In the genomic region with DNA sequence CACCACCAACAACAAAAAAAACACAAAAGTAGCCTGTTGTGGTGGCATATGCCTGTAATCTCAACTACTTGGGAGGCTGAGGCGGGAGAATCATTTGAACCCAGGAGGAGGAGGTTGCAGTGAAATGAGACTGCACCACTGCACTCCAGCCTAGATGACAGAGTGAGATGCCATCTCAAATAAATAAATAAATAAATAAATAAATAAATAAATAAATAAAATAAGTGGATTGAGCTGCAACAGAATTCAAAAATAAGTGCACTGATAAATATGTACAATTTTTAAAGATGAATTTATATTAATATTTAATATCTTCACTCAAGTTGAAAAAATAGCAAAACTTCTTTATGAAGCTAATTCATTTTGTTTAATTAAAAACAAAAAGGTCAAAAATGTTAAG, we compare ENCODE assay signal across 39 cellular contexts.
"Had no signal": no experiment of that assay in that cellular context is flagged by ENCODE, and none has a peak within 500 bp of the region (broad histone marks: within the 10 kb centered on the region; RNA-seq: fewer than 3 reads in every experiment).

No MANE protein-coding gene starts in this region.

- H3K4me1 ChIP-seq: adrenal gland, ascending aorta, body of pancreas, breast epithelium had no signal

- H3K9me3 Mint-ChIP-seq: activated naive CD4-positive, alpha-beta T cell treated with anti-CD3 and anti-CD28 coated beads for 36 hours; activated naive CD4-positive, alpha-beta T cell treated with anti-CD3 and anti-CD28 coated beads, Interleukin-2, amount 50 U/mL, for 24 hours; activated naive CD4-positive, alpha-beta T cell treated with anti-CD3 and anti-CD28 coated beads, Interleukin-2, amount 50 U/mL, for 72 hours; activated naive CD8-positive, alpha-beta T cell treated with anti-CD3 and anti-CD28 coated beads for 36 hours; activated naive CD8-positive, alpha-beta T cell treated with anti-CD3 and anti-CD28 coated beads, Interleukin-2, amount 50 U/mL, for 24 hours; activated T-cell treated with anti-CD3 and anti-CD28 coated beads, Interleukin-2, amount 50 U/mL, for 24 hours; activated T-cell treated with anti-CD3 and anti-CD28 coated beads, Interleukin-2, amount 50 U/mL, for 4 hours; activated T-cell treated with anti-CD3 and anti-CD28 coated beads, Interleukin-2, amount 50 U/mL, for 72 hours; activated T-helper 1 cell treated with anti-CD3 and anti-CD28 coated beads, Interleukin-12 subunit alpha, Interleukin-12 subunit beta, Interleukin-2, Interleukin-4 antibody, amounts not matched to agents 30 ng/mL and 10 ng/mL and 1 ng/mL, durations not matched to agents 14 hours and 24 hours and 36 hours; activated T-helper 2 cell treated with anti-CD3 and anti-CD28 coated beads, Interferon-gamma antibody, Interleukin-2, Interleukin-4, amounts not matched to agents 10 μg/mL and 5 μg/mL and 100 μg/mL, durations not matched to agents 14 hours and 24 hours and 36 hours had no signal

- H3K27me3 ChIP-seq: adrenal gland, ascending aorta, body of pancreas, brain microvascular endothelial cell, breast epithelium, cardiac muscle cell had no signal

- ATAC-seq: activated naive CD4-positive, alpha-beta T cell treated with anti-CD3 and anti-CD28 coated beads, Interleukin-2, amount 50 U/mL, for 72 hours; activated naive CD8-positive, alpha-beta T cell treated with anti-CD3 and anti-CD28 coated beads, Interleukin-2, amount 50 U/mL, for 24 hours; activated T-cell treated with anti-CD3 and anti-CD28 coated beads, Interleukin-2, amount 50 U/mL, for 4 hours; activated T-cell treated with anti-CD3 and anti-CD28 coated beads, Interleukin-2, amount 50 U/mL, for 72 hours; activated T-helper 17 cell treated with anti-CD3 and anti-CD28 coated beads, Interleukin-2, amount 50 U/mL, for 72 hours; body of pancreas had no signal

- H3K4me1 Mint-ChIP-seq: activated naive CD4-positive, alpha-beta T cell treated with anti-CD3 and anti-CD28 coated beads, Interleukin-2, amount 10 ng/mL, durations not matched to agents 7 days and 5 days; activated naive CD4-positive, alpha-beta T cell treated with anti-CD3 and anti-CD28 coated beads, Interleukin-2, amount 50 U/mL, for 24 hours; activated naive CD8-positive, alpha-beta T cell treated with anti-CD3 and anti-CD28 coated beads for 36 hours; activated naive CD8-positive, alpha-beta T cell treated with anti-CD3 and anti-CD28 coated beads, Interleukin-2, amount 10 ng/mL, durations not matched to agents 7 days and 5 days; activated naive CD8-positive, alpha-beta T cell treated with anti-CD3 and anti-CD28 coated beads, Interleukin-2, amount 50 U/mL, for 24 hours; activated T-helper 17 cell treated with anti-CD3 and anti-CD28 coated beads, Interleukin-2, amount 50 U/mL, for 72 hours; brain; central memory CD8-positive, alpha-beta T cell had no signal

- H3K27ac ChIP-seq: adrenal gland, ascending aorta, body of pancreas, brain microvascular endothelial cell, breast epithelium, cardiac muscle cell had no signal

- H3K36me3 ChIP-seq: adrenal gland, ascending aorta, brain microvascular endothelial cell, breast epithelium, cardiac muscle cell had no signal

- H3K36me3 Mint-ChIP-seq: activated naive CD4-positive, alpha-beta T cell treated with anti-CD3 and anti-CD28 coated beads, Interleukin-2, amount 10 ng/mL, durations not matched to agents 7 days and 5 days; activated naive CD4-positive, alpha-beta T cell treated with anti-CD3 and anti-CD28 coated beads, Interleukin-2, amount 50 U/mL, for 24 hours; activated naive CD4-positive, alpha-beta T cell treated with anti-CD3 and anti-CD28 coated beads, Interleukin-2, amount 50 U/mL, for 72 hours; activated naive CD8-positive, alpha-beta T cell; activated naive CD8-positive, alpha-beta T cell treated with anti-CD3 and anti-CD28 coated beads for 36 hours; activated naive CD8-positive, alpha-beta T cell treated with anti-CD3 and anti-CD28 coated beads, Interleukin-2, amount 10 ng/mL, durations not matched to agents 7 days and 5 days; brain had no signal

- FAIRE-seq: astrocyte, bronchial epithelial cell had no signal

- DNase-seq: activated effector memory CD4-positive, alpha-beta T cell treated with anti-CD3 and anti-CD28 coated beads, Interleukin-2, amount 50 U/mL, for 16 hours; activated effector memory CD4-positive, alpha-beta T cell treated with Interleukin-2 at 50 U/mL for 16 hours; activated gamma-delta T cell; activated naive CD4-positive, alpha-beta T cell; activated naive CD4-positive, alpha-beta T cell treated with anti-CD3 and anti-CD28 coated beads for 36 hours; activated naive CD4-positive, alpha-beta T cell treated with anti-CD3 and anti-CD28 coated beads, Interleukin-2, amount 10 ng/mL, durations not matched to agents 7 days and 5 days; activated naive CD4-positive, alpha-beta T cell treated with anti-CD3 and anti-CD28 coated beads, Interleukin-2, amount 50 U/mL, for 16 hours; activated naive CD4-positive, alpha-beta T cell treated with Interleukin-2 at 50 U/mL for 16 hours; activated naive CD8-positive, alpha-beta T cell treated with anti-CD3 and anti-CD28 coated beads for 36 hours; activated naive CD8-positive, alpha-beta T cell treated with anti-CD3 and anti-CD28 coated beads, Interleukin-2, amount 10 ng/mL, durations not matched to agents 7 days and 5 days; activated naive CD8-positive, alpha-beta T cell treated with anti-CD3 and anti-CD28 coated beads, Interleukin-2, amount 50 U/mL, for 24 hours; activated T-cell treated with anti-CD3 and anti-CD28 coated beads, Interleukin-2, amount 50 U/mL, for 1 hour; activated T-cell treated with anti-CD3 and anti-CD28 coated beads, Interleukin-2, amount 50 U/mL, for 24 hours; activated T-cell treated with anti-CD3 and anti-CD28 coated beads, Interleukin-2, amount 50 U/mL, for 4 hours; activated T-cell treated with anti-CD3 and anti-CD28 coated beads, Interleukin-2, amount 50 U/mL, for 48 hours; activated T-cell treated with anti-CD3 and anti-CD28 coated beads, Interleukin-2, amount 50 U/mL, for 72 hours; adrenal gland; amniotic stem cell; amygdala; anterior cingulate cortex; aorta; body of pancreas; brain microvascular endothelial cell; caudate nucleus; central memory CD4-positive, alpha-beta T cell; cerebellar nuclear complex had no signal

- H3K27me3 Mint-ChIP-seq: activated naive CD4-positive, alpha-beta T cell treated with anti-CD3 and anti-CD28 coated beads, Interleukin-2, amount 10 ng/mL, durations not matched to agents 7 days and 5 days; activated naive CD4-positive, alpha-beta T cell treated with anti-CD3 and anti-CD28 coated beads, Interleukin-2, amount 50 U/mL, for 24 hours; activated naive CD8-positive, alpha-beta T cell treated with anti-CD3 and anti-CD28 coated beads for 36 hours; activated naive CD8-positive, alpha-beta T cell treated with anti-CD3 and anti-CD28 coated beads, Interleukin-2, amount 10 ng/mL, durations not matched to agents 7 days and 5 days; activated naive CD8-positive, alpha-beta T cell treated with anti-CD3 and anti-CD28 coated beads, Interleukin-2, amount 50 U/mL, for 24 hours; activated T-cell treated with anti-CD3 and anti-CD28 coated beads, Interleukin-2, amount 50 U/mL, for 24 hours; activated T-helper 17 cell treated with anti-CD3 and anti-CD28 coated beads, Interleukin-2, amount 50 U/mL, for 72 hours; central memory CD8-positive, alpha-beta T cell had no signal

- H3K4me3 Mint-ChIP-seq: activated naive CD4-positive, alpha-beta T cell treated with anti-CD3 and anti-CD28 coated beads for 36 hours; activated naive CD4-positive, alpha-beta T cell treated with anti-CD3 and anti-CD28 coated beads, Interleukin-2, amount 10 ng/mL, durations not matched to agents 7 days and 5 days; activated naive CD4-positive, alpha-beta T cell treated with anti-CD3 and anti-CD28 coated beads, Interleukin-2, amount 50 U/mL, for 24 hours; activated naive CD8-positive, alpha-beta T cell; activated naive CD8-positive, alpha-beta T cell treated with anti-CD3 and anti-CD28 coated beads for 36 hours; activated naive CD8-positive, alpha-beta T cell treated with anti-CD3 and anti-CD28 coated beads, Interleukin-2, amount 10 ng/mL, durations not matched to agents 7 days and 5 days; activated naive CD8-positive, alpha-beta T cell treated with anti-CD3 and anti-CD28 coated beads, Interleukin-2, amount 50 U/mL, for 24 hours; activated T-cell treated with anti-CD3 and anti-CD28 coated beads, Interleukin-2, amount 50 U/mL, for 24 hours; activated T-cell treated with anti-CD3 and anti-CD28 coated beads, Interleukin-2, amount 50 U/mL, for 4 hours; activated T-cell treated with anti-CD3 and anti-CD28 coated beads, Interleukin-2, amount 50 U/mL, for 72 hours; activated T-helper 1 cell treated with anti-CD3 and anti-CD28 coated beads, Interleukin-12 subunit alpha, Interleukin-12 subunit beta, Interleukin-2, Interleukin-4 antibody, amounts not matched to agents 30 ng/mL and 10 ng/mL and 1 ng/mL, durations not matched to agents 14 hours and 24 hours and 36 hours; activated T-helper 17 cell treated with anti-CD3 and anti-CD28 coated beads, Interleukin-2, amount 50 U/mL, for 72 hours; brain; central memory CD8-positive, alpha-beta T cell had no signal

- H3K27ac Mint-ChIP-seq: activated naive CD4-positive, alpha-beta T cell treated with anti-CD3 and anti-CD28 coated beads for 36 hours; activated naive CD4-positive, alpha-beta T cell treated with anti-CD3 and anti-CD28 coated beads, Interleukin-2, amount 10 ng/mL, durations not matched to agents 7 days and 5 days; activated naive CD4-positive, alpha-beta T cell treated with anti-CD3 and anti-CD28 coated beads, Interleukin-2, amount 50 U/mL, for 24 hours; activated naive CD4-positive, alpha-beta T cell treated with anti-CD3 and anti-CD28 coated beads, Interleukin-2, amount 50 U/mL, for 72 hours; activated naive CD8-positive, alpha-beta T cell; activated naive CD8-positive, alpha-beta T cell treated with anti-CD3 and anti-CD28 coated beads for 36 hours; activated naive CD8-positive, alpha-beta T cell treated with anti-CD3 and anti-CD28 coated beads, Interleukin-2, amount 10 ng/mL, durations not matched to agents 7 days and 5 days; activated naive CD8-positive, alpha-beta T cell treated with anti-CD3 and anti-CD28 coated beads, Interleukin-2, amount 50 U/mL, for 24 hours; activated T-cell treated with anti-CD3 and anti-CD28 coated beads, Interleukin-2, amount 50 U/mL, for 24 hours; activated T-cell treated with anti-CD3 and anti-CD28 coated beads, Interleukin-2, amount 50 U/mL, for 72 hours; activated T-helper 1 cell treated with anti-CD3 and anti-CD28 coated beads, Interleukin-12 subunit alpha, Interleukin-12 subunit beta, Interleukin-2, Interleukin-4 antibody, amounts not matched to agents 30 ng/mL and 10 ng/mL and 1 ng/mL, durations not matched to agents 14 hours and 24 hours and 36 hours; activated T-helper 17 cell treated with anti-CD3 and anti-CD28 coated beads, Interleukin-2, amount 50 U/mL, for 72 hours; activated T-helper 2 cell treated with anti-CD3 and anti-CD28 coated beads, Interferon-gamma antibody, Interleukin-2, Interleukin-4, amounts not matched to agents 10 μg/mL and 5 μg/mL and 100 μg/mL, durations not matched to agents 14 hours and 24 hours and 36 hours; brain had no signal

- H3K4me3 ChIP-seq: adrenal gland, ascending aorta, body of pancreas, breast epithelium, cardiac muscle cell had no signal

- H3K9me3 ChIP-seq: adrenal gland, ascending aorta, body of pancreas, breast epithelium had no signal
